Comparison of ENCODE assay signal across 1 cellular context in genomic region chr22:40033586-40034380, GRCh38.
TF ChIP-seq lines count a peak whose summit lies in the region.

No MANE protein-coding gene starts in this region.

TF ChIP-seq in HEK293, 187 proteins besides CTCF, POLR2A, EP300 and RAD21 (continued from another document):
- TF ChIP-seq PRDM10 (tag by site-specific recombination; IDR thresholded peaks at IDR 0.05): 0 out of 2 replicates have a peak, but pooled peaks have one; percentile 28
